Comparison of ENCODE assay signal across 22 cellular contexts in genomic region chr16:86610779-86611516, GRCh38. TPM values are rescaled to one million over a fixed set of nuclear protein-coding genes. Genes with fewer than 3 reads are reported as not detected.
DNase-seq lines count a peak whose midpoint lies in the region; ATAC-seq and TF ChIP-seq lines count a peak whose summit lies in the region.
"Had no signal": no experiment of that assay in that cellular context is flagged by ENCODE, and none has a peak within 500 bp of the region (broad histone marks: within the 10 kb centered on the region; RNA-seq: fewer than 3 reads in every experiment).

No MANE protein-coding gene starts in this region.

- H3K4me1 ChIP-seq in ascending aorta (peaks cover 15 to 42% of the 10 kb centered on the region in 2 donors), left ventricle myocardium inferior (peaks cover 18% of the 10 kb centered on the region), psoas muscle (peaks cover 5% of the 10 kb centered on the region)
- H3K4me1 ChIP-seq: right lobe of liver had no signal

- H3K27ac ChIP-seq in ascending aorta (peak overlapping the region; percentile 92 to 94), left ventricle myocardium inferior (replicated peaks) (peak overlapping the region; percentile 79), psoas muscle (peak overlapping the region; percentile 46)

- intact Hi-C loops in ascending aorta (cut with DNase I), result loop anchor here (2.0 kb wide), 1 partner anchor 54 kb away; no protein-coding TSS in a partner anchor
- intact Hi-C loops in left ventricle myocardium inferior (cut with micrococcal nuclease), result no loop called here
- intact Hi-C loops in psoas muscle (cut with DNase I), result no loop called here
- intact Hi-C loops in posterior vena cava (cut with DNase I), result loop anchor here (1.0 to 10.0 kb wide), 2 partner anchors 28 to 64 kb away; no protein-coding TSS in a partner anchor

- no peak for TF ChIP-seq CTCF in ascending aorta (IDR thresholded peaks at IDR 0.05)
- no peak for TF ChIP-seq CTCF in left ventricle myocardium inferior (IDR thresholded peaks at IDR 0.05; ENCODE audit: borderline replicate concordance)
- TF ChIP-seq CTCF in psoas muscle (IDR thresholded peaks at IDR 0.05), result no peak
- no peak for TF ChIP-seq CTCF in GM20000 (IDR thresholded peaks at IDR 0.05; ENCODE audit: extremely low read depth, missing control alignments)

- no peaks in the 10 kb centered on the region for H3K9me3 ChIP-seq in ascending aorta
- H3K9me3 ChIP-seq in left ventricle myocardium inferior (replicated peaks), result no peaks in the 10 kb centered on the region
- no peaks in the 10 kb centered on the region for H3K9me3 ChIP-seq in psoas muscle
- H3K9me3 ChIP-seq: right lobe of liver had no signal

- H3K36me3 ChIP-seq in ascending aorta (no peaks in the 10 kb centered on the region), left ventricle myocardium inferior (no peaks in the 10 kb centered on the region), psoas muscle (ENCODE audit: insufficient read depth in 1 of 2, low read depth in 1 of 2) (no peaks in the 10 kb centered on the region)
- H3K36me3 ChIP-seq: right lobe of liver had no signal

- 56 to 59% (median 58%) methylated on average over 16 to 17 of the region's 17 CpGs for WGBS in psoas muscle, 3 donors

- H3K27me3 ChIP-seq in ascending aorta (no peaks in the 10 kb centered on the region), left ventricle myocardium inferior (ENCODE audit: low read depth) (peaks cover 54% of the 10 kb centered on the region), psoas muscle (ENCODE audit: insufficient read depth in 3 of 3, low read length in 2 of 3) (peaks cover 0 to 8% (median 0%) of the 10 kb centered on the region in 3 donors)
- H3K27me3 ChIP-seq: right lobe of liver had no signal

- no peak for ATAC-seq in psoas muscle

- H3K4me3 ChIP-seq in ascending aorta (peak overlapping the region; percentile 0 to 12), left ventricle myocardium inferior (no peak overlapping the region), psoas muscle (no peak overlapping the region)
- H3K4me3 ChIP-seq: right lobe of liver had no signal

- DNase-seq in ascending aorta (ENCODE audit: low spot score in 2 of 2) (no peak), left ventricle myocardium inferior (peak; percentile 22), psoas muscle (no peak), GM20000 (ENCODE audit: low spot score) (no peak), posterior vena cava (ENCODE audit: low spot score) (no peak), NCI-H1694 treated with DMSO at 0.1 percent for 48 hours (lab: John Stamatoyannopoulos, UW) (no peak)
- no peak for DNase-seq in stimulated activated CD4-positive, alpha-beta T cell treated with anti-CD3 and anti-CD28 coated beads, Interleukin-1b, Interleukin-23, amount 100 ng/mL, for 48 hours
- DNase-seq: activated CD4-positive, alpha-beta T cell treated with anti-CD3 and anti-CD28 coated beads for 1 hour; activated CD8-positive, alpha-beta memory T cell treated with anti-CD3 and anti-CD28 coated beads for 24 hours; activated naive CD4-positive, alpha-beta T cell treated with Interleukin-2 at 50 U/mL for 16 hours; activated T-cell treated with anti-CD3 and anti-CD28 coated beads, Interleukin-2, amount 50 U/mL, for 24 hours; AML-193; amniotic stem cell; caudate nucleus; COR-L47; DMS79; erythroblast; kidney glomerular epithelial cell; NCI-H1930; NCI-H446; right lobe of liver; SHP77 had no signal

RNA-seq across cellular contexts. Expression of gene FOXL1, which starts 32.6 kb away (rescaled TPM):
- total RNA-seq in ascending aorta, result 35.7 TPM
- 0.38 TPM for total RNA-seq in left ventricle myocardium inferior
- total RNA-seq in psoas muscle, result under 1 TPM; 0.12 to 0.57 (median 0.31) TPM
- 1 to 10 TPM in 1 of 3 donors, under 1 TPM in 2; 0.14 to 1.3 (median 0.18) TPM for polyA plus RNA-seq in psoas muscle
- 1 to 10 TPM; 7.5 to 8.9 TPM for total RNA-seq in posterior vena cava

RNA-seq across cellular contexts. Expression of gene FOXC2, which starts 44.3 kb away (rescaled TPM):
- 57.2 TPM for total RNA-seq in ascending aorta
- 1.5 TPM for total RNA-seq in left ventricle myocardium inferior
- under 1 TPM; 0.15 to 0.34 (median 0.26) TPM for total RNA-seq in psoas muscle
- under 1 TPM; 0.14 to 0.18 (median 0.16) TPM for polyA plus RNA-seq in psoas muscle
- total RNA-seq in posterior vena cava, result 10 to 100 TPM; 11.9 to 12.2 TPM

RNA-seq across cellular contexts. Expression of gene MTHFSD, which starts 55.9 kb away (rescaled TPM):
- total RNA-seq in ascending aorta (44.1 TPM), left ventricle myocardium inferior (10.2 TPM), psoas muscle (10 to 100 TPM in 2 of 4 donors, 1 to 10 TPM in 2; 6.8 to 15.8 (median 11.5) TPM), posterior vena cava (10 to 100 TPM; 11.8 to 14.1 TPM)
- polyA plus RNA-seq in psoas muscle, result 10 to 100 TPM in 1 of 3 donors, 1 to 10 TPM in 2; 4.3 to 16.0 (median 8.0) TPM

Comparison
In these comparisons a context has a peak if more than half of its experiments do, and no peak if none do; other contexts are left out.
1. H3K4me3 ChIP-seq: peak in ascending aorta (2 of 2); none in left ventricle myocardium inferior (single experiment) and psoas muscle (single experiment).
2. intact Hi-C loops: an anchor here in ascending aorta (2.0 kb wide) and posterior vena cava (1.0 to 10.0 kb wide); none called in left ventricle myocardium inferior and psoas muscle.
3. Peak in every context shown above with its lines, with median percentiles within 50 percentile points of each other: H3K27ac ChIP-seq.